In genomic region chr4:125390126-125390525, GRCh38 we compare ENCODE assay signal across 11 cellular contexts.
DNase-seq lines count a peak whose midpoint lies in the region; ATAC-seq and TF ChIP-seq lines count a peak whose summit lies in the region.
"Had no signal": no experiment of that assay in that cellular context is flagged by ENCODE, and none has a peak within 500 bp of the region (broad histone marks: within the 10 kb centered on the region; RNA-seq: fewer than 3 reads in every experiment).

No MANE protein-coding gene starts in this region.

- peak overlapping the region; percentile 94 for H3K27ac ChIP-seq in SK-N-MC
- H3K27ac ChIP-seq: BLaER1 had no signal

- H3K9ac ChIP-seq in SK-N-MC (ENCODE audit: insufficient read length), result no peak overlapping the region
- H3K9ac ChIP-seq: BLaER1 had no signal

- H3K9me3 ChIP-seq in SK-N-MC (ENCODE audit: low read depth, low read length), result no peaks in the 10 kb centered on the region
- H3K9me3 ChIP-seq: BLaER1 had no signal

- TF ChIP-seq CTCF in omental fat pad (IDR thresholded peaks at IDR 0.05) (no peak), GM10266 (IDR thresholded peaks at IDR 0.05; ENCODE audit: control insufficient read depth, insufficient read depth, low read depth, missing control alignments) (no peak)

- DNase-seq in AG08395 (ENCODE audit: low spot score) (peak; percentile 65), SK-N-MC (ENCODE audit: low read depth, low spot score) (no peak), fibroblast of peridontal ligament (ENCODE audit: extremely low read depth) (peak; percentile 86), omental fat pad (ENCODE audit: low spot score) (no peak), GM10266 (ENCODE audit: extremely low spot score) (no peak), NCI-H510A (lab: John Stamatoyannopoulos, UW) (no peak), activated gamma-delta T cell (lab: John Stamatoyannopoulos, UW) (no peak)
- DNase-seq: H7, NCI-H2081 treated with DMSO at 0.1 percent for 48 hours had no signal

- ATAC-seq in omental fat pad (ENCODE audit: low FRiP score) (peak; percentile 48), GM21381 (IDR thresholded peaks at IDR 0.05; ENCODE audit: unreplicated experiment) (no peak)

- H3K36me3 ChIP-seq in SK-N-MC (ENCODE audit: insufficient read depth, low read length), result peaks cover 29% of the 10 kb centered on the region
- H3K36me3 ChIP-seq: BLaER1 had no signal

- H3K4me3 ChIP-seq in SK-N-MC, result no peak overlapping the region
- H3K4me3 ChIP-seq: BLaER1 had no signal

Comparison
In these comparisons a context has a peak if more than half of its experiments do, and no peak if none do; other contexts are left out.
1. DNase-seq: peak in AG08395 (single experiment) and fibroblast of peridontal ligament (single experiment); none in SK-N-MC (single experiment), omental fat pad (single experiment), GM10266 (single experiment), NCI-H510A (single experiment) and activated gamma-delta T cell (single experiment).